10 cellular contexts compared by ENCODE assay signal in the genomic region with DNA sequence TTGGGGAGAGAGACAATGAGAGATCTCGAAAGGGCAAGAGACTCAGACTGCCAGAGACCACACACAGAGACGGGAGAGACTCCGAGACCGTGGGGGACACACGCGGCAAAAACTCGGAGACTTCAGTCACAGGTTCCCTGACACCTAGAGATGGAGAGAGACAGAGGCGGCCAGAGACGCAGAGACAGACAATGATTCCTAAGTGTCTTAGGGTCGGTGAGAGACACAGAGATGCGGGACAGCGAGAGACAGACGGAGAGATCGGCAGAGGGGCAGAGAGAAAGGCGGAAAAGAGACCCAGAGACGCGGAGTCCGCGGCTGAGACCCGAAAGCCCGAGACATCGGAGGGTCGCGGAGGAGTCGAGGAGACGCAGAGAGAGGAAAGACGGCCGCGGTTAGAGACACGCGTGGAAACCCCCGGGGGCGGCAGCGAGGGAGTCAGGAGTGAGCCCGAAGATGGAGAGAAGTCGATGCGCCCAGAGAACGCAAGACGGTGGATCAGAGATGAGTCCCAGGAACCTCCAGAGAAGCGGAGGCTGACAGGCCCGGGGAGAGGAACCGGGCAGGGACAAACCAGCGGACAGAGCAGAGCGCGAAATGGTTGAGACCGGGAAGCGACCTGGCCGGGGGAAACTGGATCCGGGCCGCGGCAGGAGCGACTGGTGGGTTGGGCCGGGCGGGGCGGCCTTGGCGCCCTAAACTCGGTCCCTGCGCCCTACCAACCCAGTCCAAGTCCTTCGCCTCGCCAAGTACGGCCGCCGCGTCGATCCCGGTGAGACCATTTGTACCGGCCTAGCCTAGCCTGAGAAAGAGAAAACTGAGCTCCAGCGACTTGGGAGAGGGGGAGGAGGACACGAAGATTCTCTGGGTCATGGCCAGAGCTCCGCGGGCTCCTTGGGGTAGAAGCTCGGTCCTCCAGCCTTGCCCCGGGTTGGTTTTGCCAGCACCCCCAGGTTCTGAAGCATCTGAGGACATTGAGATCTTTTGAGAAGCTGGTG. TPM values are rescaled to one million over a fixed set of nuclear protein-coding genes. Genes with fewer than 3 reads are reported as not detected.
A peak's percentile ranks its signal among the peaks of the same experiment; 100 is the strongest.
DNase-seq lines count a peak whose midpoint lies in the region; ATAC-seq and TF ChIP-seq lines count a peak whose summit lies in the region.
"Had no signal": no experiment of that assay in that cellular context is flagged by ENCODE, and none has a peak within 500 bp of the region (broad histone marks: within the 10 kb centered on the region; RNA-seq: fewer than 3 reads in every experiment).

No MANE protein-coding gene starts in this region.

- H3K27ac ChIP-seq in PC-3 (ENCODE audit: low read length), result no peak overlapping the region
- H3K27ac ChIP-seq: SJSA1 had no signal

- H3K4me1 ChIP-seq in PC-3 (ENCODE audit: insufficient read depth, low read length), result peaks cover 8% of the 10 kb centered on the region; the same call in 1 of the 2 replicates

- H3K4me1 Mint-ChIP-seq in endothelial cell (ENCODE audit: unreplicated experiment) (peaks cover 21% of the 10 kb centered on the region), progenitor cell of endocrine pancreas (ENCODE audit: low read depth) (peaks cover 17% of the 10 kb centered on the region)

- ATAC-seq in PC-3 (no peak), HG03159 (IDR thresholded peaks at IDR 0.05; ENCODE audit: unreplicated experiment) (no peak)
- ATAC-seq: esophagus mucosa had no signal

- H3K9me3 Mint-ChIP-seq in endothelial cell (ENCODE audit: unreplicated experiment), result no peaks in the 10 kb centered on the region
- no peaks in the 10 kb centered on the region for H3K9me3 Mint-ChIP-seq in progenitor cell of endocrine pancreas (ENCODE audit: low read depth)

- CTCF ChIA-PET in PC-3 (lab: Charles Lee), result interaction anchor here (0.6 kb wide), 1 partner anchor 11 kb away, joined by 3 read pairs; no protein-coding TSS in a partner anchor

- 0 out of 2 replicates have a peak overlapping the region, but pooled peaks have one; percentile 14 for H2AFZ ChIP-seq in PC-3 (ENCODE audit: low read length)

- no peaks in the 10 kb centered on the region for H4K20me1 ChIP-seq in PC-3 (ENCODE audit: low read length)

- H3K4me3 Mint-ChIP-seq in endothelial cell (ENCODE audit: unreplicated experiment) (peak overlapping the region; percentile 84), progenitor cell of endocrine pancreas (ENCODE audit: low read depth) (peak overlapping the region; percentile 54)

- no peak for TF ChIP-seq CTCF in PC-3 (conservative IDR thresholded peaks at IDR 0.05; ENCODE audit: low read depth, low read length)
- TF ChIP-seq CTCF in endothelial cell (IDR thresholded peaks at IDR 0.05; ENCODE audit: unreplicated experiment), result no peak
- TF ChIP-seq CTCF in progenitor cell of endocrine pancreas (IDR thresholded peaks at IDR 0.05; ENCODE audit: unreplicated experiment), result no peak

- no peaks in the 10 kb centered on the region for H3F3A ChIP-seq in PC-3 (ENCODE audit: low read length, unreplicated experiment)

- H3K4me2 ChIP-seq in PC-3 (ENCODE audit: low read length), result peak overlapping the region; percentile 63

- DNase-seq in G401 (ENCODE audit: low spot score) (peak; percentile 29), PC-3 (peak; percentile 10), endothelial cell (ENCODE audit: low spot score) (no peak), progenitor cell of endocrine pancreas (ENCODE audit: low spot score, unreplicated experiment) (no peak), GDM1 (lab: John Stamatoyannopoulos, UW) (no peak), NCI-H2171 treated with DMSO at 0.1 percent for 48 hours (lab: John Stamatoyannopoulos, UW) (no peak)
- DNase-seq: NCI-H2081 had no signal

- no peaks in the 10 kb centered on the region for H3K9me2 ChIP-seq in PC-3 (replicated peaks; ENCODE audit: low read length)

- BruUV-seq in PC-3 (replicated peaks; lab: Mats Ljungman, UMichigan), result no TSS peak

- H3K36me3 Mint-ChIP-seq in endothelial cell (ENCODE audit: low read depth, unreplicated experiment), result no peaks in the 10 kb centered on the region
- H3K36me3 Mint-ChIP-seq in progenitor cell of endocrine pancreas (ENCODE audit: insufficient read depth), result no peaks in the 10 kb centered on the region

- peak overlapping the region; percentile 34; the same call in 1 of the 2 replicates for H3K4me3 ChIP-seq in PC-3 (ENCODE audit: low read length)
- H3K4me3 ChIP-seq: SJSA1 had no signal

- H3K27me3 ChIP-seq in PC-3 (ENCODE audit: low read length), result peaks cover 63% of the 10 kb centered on the region

- intact Hi-C loops in PC-3 (cut with micrococcal nuclease), result loop anchor here (5.0 to 10.0 kb wide), 2 partner anchors 273 to 321 kb away; no protein-coding TSS in a partner anchor

- H3K27ac Mint-ChIP-seq in endothelial cell (ENCODE audit: unreplicated experiment) (peak overlapping the region; percentile 24), progenitor cell of endocrine pancreas (peak overlapping the region; percentile 59)

- H3K27me3 Mint-ChIP-seq in endothelial cell (ENCODE audit: unreplicated experiment) (peaks cover 35% of the 10 kb centered on the region), progenitor cell of endocrine pancreas (peaks cover 82% of the 10 kb centered on the region)

- no peak overlapping the region for H3K9ac ChIP-seq in PC-3 (ENCODE audit: low read length)

- in situ Hi-C loops in G401 (cut with HindIII; ENCODE audit: low sequenced_read_pairs), result no loop called here

- POLR2A ChIA-PET in PC-3 (lab: Charles Lee; ENCODE audit: unreplicated experiment), result no interaction called here

- no peaks in the 10 kb centered on the region for H3K9me3 ChIP-seq in PC-3 (ENCODE audit: low read length)

- no peaks in the 10 kb centered on the region for H3K36me3 ChIP-seq in PC-3 (ENCODE audit: low read depth, low read length)
- H3K36me3 ChIP-seq: SJSA1 had no signal

- H3K79me2 ChIP-seq in PC-3 (ENCODE audit: low read length), result no peaks in the 10 kb centered on the region

RNA-seq across cellular contexts. Expression of a gene that starts 7.6 kb away (rescaled TPM):
- not detected in 2 replicates for total RNA-seq in G401 (2014; rRNA removed; shearing (Covaris generic))
- total RNA-seq in PC-3 (2014; rRNA removed) (0.23 and 0.26 TPM in 2 replicates), endothelial cell (ENCODE audit: unreplicated experiment) (not detected), progenitor cell of endocrine pancreas (0.41 and 0.78 TPM in 2 replicates)
- total RNA-seq: esophagus mucosa, SJSA1 had no signal

RNA-seq across cellular contexts. Expression of a gene that starts 41.9 kb away (rescaled TPM):
- 18.5 and 32.0 TPM in 2 replicates for total RNA-seq in G401 (2014; rRNA removed; shearing (Covaris generic))
- total RNA-seq in PC-3 (2014; rRNA removed), result 14.0 and 19.9 TPM in 2 replicates
- total RNA-seq in endothelial cell (ENCODE audit: unreplicated experiment), result 1.3 TPM
- total RNA-seq in progenitor cell of endocrine pancreas, result 14.0 and 17.2 TPM in 2 replicates

Comparison
In these comparisons a context has a peak if more than half of its experiments do, and no peak if none do; other contexts are left out.
1. DNase-seq: peak in G401 (single experiment) and PC-3 (single experiment); none in endothelial cell (single experiment), progenitor cell of endocrine pancreas (single experiment), GDM1 (single experiment) and NCI-H2171 treated with DMSO at 0.1 percent for 48 hours (single experiment).